ENCODE assay signal across 15 cellular contexts in the genomic region with DNA sequence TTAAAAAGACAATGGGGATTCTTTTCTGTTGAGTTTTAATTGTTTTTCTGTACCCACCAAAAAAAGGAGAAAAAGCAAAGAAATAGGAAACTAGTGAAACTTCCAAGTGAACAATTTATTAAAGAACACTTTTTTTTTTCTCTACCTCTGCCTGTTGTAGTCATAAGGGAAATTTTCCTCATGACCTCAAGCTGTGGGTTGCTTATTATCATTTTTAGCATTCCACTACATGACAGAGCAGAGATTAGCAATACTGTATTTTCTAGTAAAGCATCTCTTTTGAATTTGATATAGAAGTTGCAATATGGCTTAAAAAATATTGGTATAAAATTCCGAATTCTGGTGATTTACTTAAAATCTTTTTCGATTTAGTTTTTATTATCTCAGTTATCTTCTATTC.
"Had no signal": no experiment of that assay in that cellular context is flagged by ENCODE, and none has a peak within 500 bp of the region (broad histone marks: within the 10 kb centered on the region; RNA-seq: fewer than 3 reads in every experiment).

No MANE protein-coding gene starts in this region.

- H3K4me1 ChIP-seq: breast epithelium, left lung, right atrium auricular region had no signal

- H3K27me3 ChIP-seq: breast epithelium, left lung, neutrophil, right atrium auricular region had no signal

- H3K4me3 ChIP-seq: breast epithelium, left lung, right atrium auricular region, skin epidermis had no signal

- H3K9me3 ChIP-seq: breast epithelium, left lung, neutrophil, right atrium auricular region had no signal

- H3K36me3 ChIP-seq: breast epithelium, left lung, neutrophil, right atrium auricular region had no signal

- DNase-seq: activated CD4-positive, alpha-beta T cell treated with anti-CD3 and anti-CD28 coated beads, Interleukin-2, amount 10 ng/mL, durations not matched to agents 7 days and 5 days; activated CD8-positive, alpha-beta memory T cell treated with anti-CD3 and anti-CD28 coated beads, Interleukin-2, amount 50 U/mL, for 48 hours; activated gamma-delta T cell treated with Interleukin-2 at 50 U/mL for 16 hours; activated naive CD8-positive, alpha-beta T cell treated with anti-CD3 and anti-CD28 coated beads for 36 hours; cerebellar nuclear complex; dermis blood vessel endothelial cell; islet precursor cell; left lung; natural killer cell; stimulated activated naive CD8-positive, alpha-beta T cell treated with anti-CD3 and anti-CD28 coated beads, Interleukin-15, Interleukin-2, amounts not matched to agents 100 U/mL and 50 U/mL, for 24 hours had no signal

- H3K27ac ChIP-seq: breast epithelium, epithelial cell of prostate, left lung, neutrophil, right atrium auricular region, skin epidermis had no signal

- ATAC-seq: left lung; natural killer cell; stimulated activated naive CD8-positive, alpha-beta T cell treated with anti-CD3 and anti-CD28 coated beads, Interleukin-15, Interleukin-2, amounts not matched to agents 100 U/mL and 50 U/mL, for 24 hours had no signal
